In the genomic region with DNA sequence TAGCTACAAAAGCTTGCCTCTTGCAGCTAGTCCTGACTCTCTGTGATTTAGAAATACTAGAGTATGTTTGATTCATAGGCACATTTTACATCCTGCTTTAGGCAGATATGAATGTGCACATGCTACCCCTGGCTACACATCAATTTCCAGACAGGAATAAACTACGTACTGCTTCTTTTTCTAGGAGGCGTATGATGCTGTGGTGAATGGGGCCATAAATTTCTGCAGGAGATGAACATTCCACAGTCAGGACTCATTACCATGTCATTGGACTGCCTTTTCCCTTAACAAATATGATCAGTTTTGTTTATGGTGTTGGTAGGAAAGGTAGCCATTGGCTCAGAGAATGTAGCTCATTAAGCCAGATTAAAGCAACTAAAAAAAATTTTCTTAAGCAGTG, we compare ENCODE assay signal across 2 cellular contexts.
A peak's percentile ranks its signal among the peaks of the same experiment; 100 is the strongest.
TF ChIP-seq lines count a peak whose summit lies in the region.

No MANE protein-coding gene starts in this region.

TF ChIP-seq in HepG2, 621 proteins besides CTCF, POLR2A, EP300 and RAD21:
- no peak for TF ChIP-seq KMT2A (CRISPR knock-in tag; IDR thresholded peaks at IDR 0.05)

TF ChIP-seq in SK-N-SH, 30 proteins besides CTCF, POLR2A, EP300 and RAD21:
- TF ChIP-seq, protein P1, sequence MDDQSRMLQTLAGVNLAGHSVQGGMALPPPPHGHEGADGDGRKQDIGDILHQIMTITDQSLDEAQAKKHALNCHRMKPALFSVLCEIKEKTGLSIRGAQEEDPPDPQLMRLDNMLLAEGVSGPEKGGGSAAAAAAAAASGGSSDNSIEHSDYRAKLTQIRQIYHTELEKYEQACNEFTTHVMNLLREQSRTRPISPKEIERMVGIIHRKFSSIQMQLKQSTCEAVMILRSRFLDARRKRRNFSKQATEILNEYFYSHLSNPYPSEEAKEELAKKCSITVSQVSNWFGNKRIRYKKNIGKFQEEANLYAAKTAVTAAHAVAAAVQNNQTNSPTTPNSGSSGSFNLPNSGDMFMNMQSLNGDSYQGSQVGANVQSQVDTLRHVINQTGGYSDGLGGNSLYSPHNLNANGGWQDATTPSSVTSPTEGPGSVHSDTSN (IDR thresholded peaks at IDR 0.05) = peak; percentile 27; the same call in 1 of the 2 replicates
- no peak for TF ChIP-seq JUND (IDR thresholded peaks at IDR 0.05)
